Comparison of ENCODE assay signal across 19 cellular contexts in the genomic region with DNA sequence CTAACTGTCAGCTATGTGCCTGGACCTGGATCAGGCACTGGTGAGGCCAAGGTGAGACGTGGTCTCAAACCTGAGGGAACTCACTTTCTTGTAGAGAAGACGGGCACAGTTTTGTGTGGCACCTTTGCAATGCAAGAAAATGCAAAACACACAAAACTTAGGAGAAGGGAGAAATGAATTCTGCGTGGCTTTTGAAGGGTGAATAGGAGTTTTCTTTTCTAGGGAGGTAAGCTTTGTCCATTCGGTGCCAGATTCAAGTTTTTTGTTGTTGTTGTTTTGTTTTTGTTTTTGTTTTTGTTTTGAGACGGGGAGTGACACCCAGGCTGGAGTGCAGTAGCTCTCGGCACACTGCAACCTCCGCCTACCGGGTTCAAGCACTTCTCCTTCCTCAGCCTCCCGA. TPM values are rescaled to one million over a fixed set of nuclear protein-coding genes. Genes with fewer than 3 reads are reported as not detected.
DNase-seq lines count a peak whose midpoint lies in the region; ATAC-seq, FAIRE-seq and TF ChIP-seq lines count a peak whose summit lies in the region.
"Had no signal": no experiment of that assay in that cellular context is flagged by ENCODE, and none has a peak within 500 bp of the region (broad histone marks: within the 10 kb centered on the region; RNA-seq: fewer than 3 reads in every experiment).

No MANE protein-coding gene starts in this region.

- intact Hi-C loops in lower lobe of right lung (cut with DNase I), result no loop called here
- intact Hi-C loops in tibial artery (cut with DNase I; ENCODE audit: low total_unique reads), result no loop called here
- intact Hi-C loops in spleen (cut with DNase I; ENCODE audit: low total_unique reads), result no loop called here

- H3K4me3 ChIP-seq in bronchial epithelial cell (ENCODE audit: low read depth, low read length) (peak overlapping the region; percentile 83), lower lobe of right lung (peak overlapping the region; percentile 60), tibial artery (peak overlapping the region; percentile 59 to 66), spleen (no peak overlapping the region)
- H3K4me3 ChIP-seq: BLaER1, gastrocnemius medialis had no signal

- 0 out of 2 replicates have a peak, but pooled peaks cover 7% of the 10 kb centered on the region for H3K4me1 Mint-ChIP-seq in HFFc6 (ENCODE audit: low read depth)
- H3K4me1 Mint-ChIP-seq in activated naive CD4-positive, alpha-beta T cell treated with anti-CD3 and anti-CD28 coated beads, Interleukin-2, amount 10 ng/mL, durations not matched to agents 7 days and 5 days, result peaks cover 10% of the 10 kb centered on the region
- H3K4me1 Mint-ChIP-seq: memory B cell had no signal

- peak overlapping the region; percentile 81 for H3K27ac Mint-ChIP-seq in HFFc6
- no peak overlapping the region for H3K27ac Mint-ChIP-seq in activated naive CD4-positive, alpha-beta T cell treated with anti-CD3 and anti-CD28 coated beads, Interleukin-2, amount 10 ng/mL, durations not matched to agents 7 days and 5 days
- H3K27ac Mint-ChIP-seq: IgD-negative memory B cell, memory B cell, T-helper 17 cell had no signal

- no peak for TF ChIP-seq POLR2A in spleen (IDR thresholded peaks at IDR 0.05)

- TF ChIP-seq CTCF in HFFc6 (IDR thresholded peaks at IDR 0.05) (no peak), bronchial epithelial cell (IDR thresholded peaks at IDR 0.05; ENCODE audit: insufficient read depth, low read length, severe bottlenecking) (no peak), lower lobe of right lung (IDR thresholded peaks at IDR 0.05) (no peak), tibial artery (IDR thresholded peaks at IDR 0.05) (no peak), spleen (IDR thresholded peaks at IDR 0.05 in 8 of 11, conservative IDR thresholded peaks at IDR 0.05 in 3 of 11) (no peak)

- no peak for ATAC-seq in lower lobe of right lung
- ATAC-seq: activated CD4-positive, CD25-positive, alpha-beta regulatory T cell treated with anti-CD3 and anti-CD28 coated beads, Interleukin-2, amount 50 U/mL, for 24 hours; gastrocnemius medialis; T-helper 17 cell had no signal

- peak overlapping the region; percentile 70 for H3K27ac ChIP-seq in lower lobe of right lung
- H3K27ac ChIP-seq in tibial artery, result peak overlapping the region in 1 of 2 donors; percentile 11
- H3K27ac ChIP-seq in spleen, result no peak overlapping the region
- H3K27ac ChIP-seq: BLaER1, gastrocnemius medialis, suprapubic skin had no signal

- H3K9me3 Mint-ChIP-seq in HFFc6, result no peaks in the 10 kb centered on the region
- H3K9me3 Mint-ChIP-seq in activated naive CD4-positive, alpha-beta T cell treated with anti-CD3 and anti-CD28 coated beads, Interleukin-2, amount 10 ng/mL, durations not matched to agents 7 days and 5 days, result no peaks in the 10 kb centered on the region
- H3K9me3 Mint-ChIP-seq: IgD-negative memory B cell, memory B cell had no signal

- DNase-seq in HFFc6, result no peak
- DNase-seq in bronchial epithelial cell (ENCODE audit: low read depth), result no peak
- DNase-seq in lower lobe of right lung, result no peak
- no peak for DNase-seq in tibial artery
- DNase-seq in activated naive CD4-positive, alpha-beta T cell treated with anti-CD3 and anti-CD28 coated beads, Interleukin-2, amount 10 ng/mL, durations not matched to agents 7 days and 5 days, result no peak
- DNase-seq in AG20443 (ENCODE audit: low spot score), result no peak
- no peak for DNase-seq in spleen
- DNase-seq: activated effector memory CD4-positive, alpha-beta T cell treated with Interleukin-2 at 50 U/mL for 16 hours; cerebellar nuclear complex; DMS53; gastrocnemius medialis; occipital lobe; stimulated activated CD4-positive, alpha-beta T cell treated with anti-CD3 and anti-CD28 coated beads, Interleukin-4, amount 100 ng/mL, for 4 hours; T-helper 17 cell had no signal

- H3K4me3 Mint-ChIP-seq in HFFc6, result peak overlapping the region; percentile 96
- no peak overlapping the region for H3K4me3 Mint-ChIP-seq in activated naive CD4-positive, alpha-beta T cell treated with anti-CD3 and anti-CD28 coated beads, Interleukin-2, amount 10 ng/mL, durations not matched to agents 7 days and 5 days
- H3K4me3 Mint-ChIP-seq: memory B cell, T-helper 17 cell had no signal

- H3K36me3 ChIP-seq in bronchial epithelial cell (ENCODE audit: control insufficient read depth, insufficient read depth, low read length), result peaks cover 5% of the 10 kb centered on the region
- H3K36me3 ChIP-seq in lower lobe of right lung, result no peaks in the 10 kb centered on the region
- H3K36me3 ChIP-seq in tibial artery, result peaks cover 0 to 4% (median 4%) of the 10 kb centered on the region in 3 donors
- no peaks in the 10 kb centered on the region for H3K36me3 ChIP-seq in spleen
- H3K36me3 ChIP-seq: BLaER1, gastrocnemius medialis, suprapubic skin had no signal

- H3K36me3 Mint-ChIP-seq in HFFc6 (ENCODE audit: low read depth), result peaks cover 6% of the 10 kb centered on the region; the same call in 1 of the 2 replicates
- no peaks in the 10 kb centered on the region for H3K36me3 Mint-ChIP-seq in activated naive CD4-positive, alpha-beta T cell treated with anti-CD3 and anti-CD28 coated beads, Interleukin-2, amount 10 ng/mL, durations not matched to agents 7 days and 5 days
- H3K36me3 Mint-ChIP-seq: memory B cell had no signal

- 84 to 95% (median 88%) methylated on average over 9 of the region's 9 CpGs for WGBS in spleen, 5 donors

- CTCF ChIA-PET in activated naive CD4-positive, alpha-beta T cell treated with anti-CD3 and anti-CD28 coated beads, Interleukin-2, amount 10 ng/mL, durations not matched to agents 7 days and 5 days (lab: Charles Lee), result no interaction called here

- H3K27me3 ChIP-seq in bronchial epithelial cell (ENCODE audit: control insufficient read depth, insufficient read depth, low read length), result no peaks in the 10 kb centered on the region
- peaks cover 7% of the 10 kb centered on the region for H3K27me3 ChIP-seq in lower lobe of right lung (ENCODE audit: low read depth)
- no peaks in the 10 kb centered on the region for H3K27me3 ChIP-seq in tibial artery
- H3K27me3 ChIP-seq in spleen (replicated peaks in 1 of 7), result peaks cover 0 to 53% (median 14%) of the 10 kb centered on the region in 7 donors
- H3K27me3 ChIP-seq: BLaER1 had no signal

- H3K27me3 Mint-ChIP-seq in HFFc6 (ENCODE audit: insufficient read depth), result peaks cover 4% of the 10 kb centered on the region
- H3K27me3 Mint-ChIP-seq in activated naive CD4-positive, alpha-beta T cell treated with anti-CD3 and anti-CD28 coated beads, Interleukin-2, amount 10 ng/mL, durations not matched to agents 7 days and 5 days, result peaks cover 35% of the 10 kb centered on the region

- FAIRE-seq in bronchial epithelial cell (lab: Jason Lieb, UNC), result no peak

- H3K9me3 ChIP-seq in lower lobe of right lung (no peaks in the 10 kb centered on the region), tibial artery (no peaks in the 10 kb centered on the region), spleen (no peaks in the 10 kb centered on the region)
- H3K9me3 ChIP-seq: gastrocnemius medialis, suprapubic skin had no signal

- H3K4me1 ChIP-seq in lower lobe of right lung (peaks cover 16% of the 10 kb centered on the region), tibial artery (peaks cover 0 to 13% (median 8%) of the 10 kb centered on the region in 4 donors), spleen (peaks cover 3 to 17% (median 11%) of the 10 kb centered on the region in 6 donors)
- H3K4me1 ChIP-seq: BLaER1 had no signal

RNA-seq across cellular contexts. Expression of a gene that starts 1.4 kb away (rescaled TPM):
- total RNA-seq in HFFc6 (2021; fragmentation: NEBNext Ultra II Directional; extraction: Animal tissue kit (Norgen Biotek cat#: 25700)), result 10 to 100 TPM; 15.4 to 26.0 (median 21.7) TPM
- total RNA-seq in bronchial epithelial cell (60.3 and 83.7 TPM in 2 replicates), lower lobe of right lung (34.1 TPM), spleen (10 to 100 TPM in 1 of 7 donors, 1 to 10 TPM in 6; 3.0 to 14.3 (median 4.3) TPM)
- 1 to 10 TPM; 2.3 to 5.5 (median 3.0) TPM for polyA plus RNA-seq in spleen
- polyA plus RNA-seq: IgD-negative memory B cell had no signal

Comparison
In these comparisons a context has a peak if more than half of its experiments do, and no peak if none do; other contexts are left out.
1. H3K4me3 ChIP-seq: peak in bronchial epithelial cell (single experiment), lower lobe of right lung (single experiment) and tibial artery (2 of 2); none in spleen (0 of 8).